22 cellular contexts compared by ENCODE assay signal in the genomic region with DNA sequence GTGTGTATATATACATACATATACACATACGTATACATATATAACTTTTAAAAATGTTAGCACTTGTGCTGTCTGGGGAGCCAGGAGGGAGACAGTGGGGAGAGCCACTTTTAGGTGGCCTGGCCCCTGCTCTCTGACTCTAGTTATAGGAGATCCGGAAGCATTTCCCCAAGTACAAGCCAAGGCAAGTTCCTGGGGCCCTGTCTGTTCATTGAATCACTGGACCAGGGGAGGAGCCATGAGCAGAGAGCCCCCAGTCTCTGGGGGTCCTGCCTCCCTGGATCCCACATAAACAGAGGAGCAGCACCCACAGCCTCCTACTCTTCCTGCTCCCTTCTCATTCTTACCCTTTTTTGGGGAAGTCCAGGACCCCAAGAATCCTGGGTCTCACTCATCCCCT. TPM values are rescaled to one million over a fixed set of nuclear protein-coding genes. Genes with fewer than 3 reads are reported as not detected.
DNase-seq lines count a peak whose midpoint lies in the region; ATAC-seq and TF ChIP-seq lines count a peak whose summit lies in the region.
"Had no signal": no experiment of that assay in that cellular context is flagged by ENCODE, and none has a peak within 500 bp of the region (broad histone marks: within the 10 kb centered on the region; RNA-seq: fewer than 3 reads in every experiment).

No MANE protein-coding gene starts in this region.

- in situ Hi-C loops in brain microvascular endothelial cell (cut with HindIII; ENCODE audit: low pct_ligation_motif_present, low sequenced_read_pairs), result no loop called here

- DNase-seq in GM12865 (ENCODE audit: low read depth) (peak; percentile 24), brain microvascular endothelial cell (no peak), neural progenitor cell (ENCODE audit: low spot score) (no peak), DMS 273 treated with DMSO at 0.1 percent for 48 hours (lab: John Stamatoyannopoulos, UW) (no peak)
- DNase-seq in CD4-positive, alpha-beta T cell, result no peak
- no peak for DNase-seq in stimulated activated CD4-positive, alpha-beta T cell treated with anti-CD3 and anti-CD28 coated beads, Interleukin-2, amount 100 ng/mL, for 48 hours
- DNase-seq: activated CD4-positive, alpha-beta T cell treated with anti-CD3 and anti-CD28 coated beads, Interleukin-2, amount 10 ng/mL, durations not matched to agents 7 days and 5 days; DMS79; kidney glomerular epithelial cell; naive thymus-derived CD4-positive, alpha-beta T cell; NCI-H1436 treated with DMSO at 0.1 percent for 48 hours; NCI-H510A treated with DMSO at 0.1 percent for 48 hours; retina; stimulated activated CD4-positive, alpha-beta T cell treated with anti-CD3 and anti-CD28 coated beads, Interleukin-4, amount 100 ng/mL, for 4 hours; stimulated activated naive CD4-positive, alpha-beta T cell treated with Interleukin-2 at 50 U/mL for 16 hours had no signal

- no peak overlapping the region for H3K4me2 ChIP-seq in neural progenitor cell

- H3K27ac ChIP-seq in brain microvascular endothelial cell (peak overlapping the region; percentile 84), neural progenitor cell (no peak overlapping the region)
- H3K27ac ChIP-seq in CD4-positive, alpha-beta T cell (ENCODE audit: low read depth, low read length), result no peak overlapping the region
- H3K27ac ChIP-seq: gastroesophageal sphincter, vagina had no signal

- no peaks in the 10 kb centered on the region for H3K36me3 Mint-ChIP-seq in neural progenitor cell
- no peaks in the 10 kb centered on the region for H3K36me3 Mint-ChIP-seq in CD4-positive, alpha-beta T cell (ENCODE audit: low read depth)
- H3K36me3 Mint-ChIP-seq: IgD-negative memory B cell; naive thymus-derived CD4-positive, alpha-beta T cell had no signal

- H3K9ac ChIP-seq in neural progenitor cell, result no peak overlapping the region

- H3K9me3 ChIP-seq in neural progenitor cell (ENCODE audit: low read depth), result no peaks in the 10 kb centered on the region
- no peaks in the 10 kb centered on the region for H3K9me3 ChIP-seq in CD4-positive, alpha-beta T cell (ENCODE audit: control insufficient read depth, low read length)
- H3K9me3 ChIP-seq: gastroesophageal sphincter, vagina had no signal

- no peaks in the 10 kb centered on the region for H3K36me3 ChIP-seq in brain microvascular endothelial cell (replicated peaks)
- no peaks in the 10 kb centered on the region for H3K36me3 ChIP-seq in neural progenitor cell
- H3K36me3 ChIP-seq: gastroesophageal sphincter, vagina had no signal

- intact Hi-C loops in CD4-positive, alpha-beta T cell (cut with DNase I, micrococcal nuclease), result no loop called here

- H3K4me1 Mint-ChIP-seq in neural progenitor cell, result peaks cover 15% of the 10 kb centered on the region
- peaks cover 10% of the 10 kb centered on the region for H3K4me1 Mint-ChIP-seq in CD4-positive, alpha-beta T cell (ENCODE audit: low read depth)

- H3K27me3 ChIP-seq in brain microvascular endothelial cell (replicated peaks) (no peaks in the 10 kb centered on the region), neural progenitor cell (no peaks in the 10 kb centered on the region)
- no peaks in the 10 kb centered on the region for H3K27me3 ChIP-seq in CD4-positive, alpha-beta T cell (ENCODE audit: control insufficient read depth, insufficient read depth, low read length)
- H3K27me3 ChIP-seq: gastroesophageal sphincter, vagina had no signal

- no peaks in the 10 kb centered on the region for H3K9me3 Mint-ChIP-seq in neural progenitor cell
- H3K9me3 Mint-ChIP-seq in CD4-positive, alpha-beta T cell, result no peaks in the 10 kb centered on the region
- H3K9me3 Mint-ChIP-seq: activated CD4-positive, alpha-beta T cell treated with anti-CD3 and anti-CD28 coated beads, Interleukin-2, amount 10 ng/mL, durations not matched to agents 7 days and 5 days; IgD-negative memory B cell; naive thymus-derived CD4-positive, alpha-beta T cell; T-helper 2 cell treated with Interferon-gamma antibody and Interleukin-4, amounts not matched to agents 5 μg/mL and 100 μg/mL, for 36 hours had no signal

- H3F3A ChIP-seq in neural progenitor cell (ENCODE audit: low read depth), result peaks cover 23% of the 10 kb centered on the region

- ATAC-seq in HG03108 (IDR thresholded peaks at IDR 0.05; ENCODE audit: unreplicated experiment) (peak; percentile 8), GM21528 (IDR thresholded peaks at IDR 0.05; ENCODE audit: low FRiP score, unreplicated experiment) (no peak)
- no peak for ATAC-seq in CD4-positive, alpha-beta T cell (ENCODE audit: poor library complexity)
- ATAC-seq: HCT116 had no signal

- peaks cover 4% of the 10 kb centered on the region for H3K27me3 Mint-ChIP-seq in neural progenitor cell (ENCODE audit: insufficient read depth, low read depth)
- no peaks in the 10 kb centered on the region for H3K27me3 Mint-ChIP-seq in CD4-positive, alpha-beta T cell

- H4K20me1 ChIP-seq in neural progenitor cell (ENCODE audit: low read depth), result no peaks in the 10 kb centered on the region

- H3K4me1 ChIP-seq in neural progenitor cell, result peaks cover 23% of the 10 kb centered on the region
- H3K4me1 ChIP-seq: gastroesophageal sphincter, vagina had no signal

- TF ChIP-seq CTCF in GM12865 (IDR thresholded peaks at IDR 0.05; ENCODE audit: insufficient read depth, low read depth, low read length, missing control alignments) (no peak), brain microvascular endothelial cell (IDR thresholded peaks at IDR 0.05; ENCODE audit: low read depth, low read length, missing control alignments) (no peak), neural progenitor cell (IDR thresholded peaks at IDR 0.05) (no peak)
- no peak for TF ChIP-seq CTCF in CD4-positive, alpha-beta T cell (IDR thresholded peaks at IDR 0.05)

- H3K79me2 ChIP-seq in neural progenitor cell (ENCODE audit: low read depth), result no peaks in the 10 kb centered on the region

- H3K4me3 Mint-ChIP-seq in neural progenitor cell, result no peak overlapping the region
- no peak overlapping the region for H3K4me3 Mint-ChIP-seq in CD4-positive, alpha-beta T cell
- H3K4me3 Mint-ChIP-seq: activated CD4-positive, alpha-beta T cell treated with anti-CD3 and anti-CD28 coated beads, Interleukin-2, amount 10 ng/mL, durations not matched to agents 7 days and 5 days; naive thymus-derived CD4-positive, alpha-beta T cell; T-helper 2 cell treated with Interferon-gamma antibody and Interleukin-4, amounts not matched to agents 5 μg/mL and 100 μg/mL, for 36 hours had no signal

- no peak overlapping the region for H3K27ac Mint-ChIP-seq in neural progenitor cell
- H3K27ac Mint-ChIP-seq in CD4-positive, alpha-beta T cell, result no peak overlapping the region
- H3K27ac Mint-ChIP-seq: activated CD4-positive, alpha-beta T cell treated with anti-CD3 and anti-CD28 coated beads, Interleukin-2, amount 10 ng/mL, durations not matched to agents 7 days and 5 days; T-helper 2 cell treated with Interferon-gamma antibody and Interleukin-4, amounts not matched to agents 5 μg/mL and 100 μg/mL, for 36 hours had no signal

- POLR2A ChIA-PET in CD4-positive, alpha-beta T cell (lab: Charles Lee), result no interaction called here

- CTCF ChIA-PET in CD4-positive, alpha-beta T cell (lab: Charles Lee), result no interaction called here

- H2AFZ ChIP-seq in neural progenitor cell (replicated peaks), result peak overlapping the region; percentile 75

- H3K4me3 ChIP-seq in GM12865 (ENCODE audit: low read depth, low read length) (no peak overlapping the region), brain microvascular endothelial cell (ENCODE audit: low read depth, low read length) (peak overlapping the region; percentile 5), neural progenitor cell (no peak overlapping the region)
- H3K4me3 ChIP-seq: gastroesophageal sphincter, vagina had no signal

RNA-seq across cellular contexts. Expression of gene TMED10, which starts 45.4 kb away (rescaled TPM):
- total RNA-seq in neural progenitor cell (ENCODE audit: low replicate concordance), result 176 and 220 TPM in 2 replicates
- 100 to 1,000 TPM; 153 to 156 TPM for total RNA-seq in CD4-positive, alpha-beta T cell

RNA-seq across cellular contexts. Expression of gene FOS, which starts 56.8 kb away (rescaled TPM):
- 32.9 and 98.6 TPM in 2 replicates for total RNA-seq in neural progenitor cell (ENCODE audit: low replicate concordance)
- total RNA-seq in CD4-positive, alpha-beta T cell, result 1,000 to 10,000 TPM; 1,565 to 1,685 TPM

Comparison
In these comparisons a context has a peak if more than half of its experiments do, and no peak if none do; other contexts are left out.
1. RNA of gene FOS, which starts 56.8 kb away (total RNA-seq): 1,565 to 1,685 TPM in CD4-positive, alpha-beta T cell; 32.9 to 98.6 TPM in neural progenitor cell; every median in the first group is over 10 times any median in the second.